19 cellular contexts compared by ENCODE assay signal in the genomic region with DNA sequence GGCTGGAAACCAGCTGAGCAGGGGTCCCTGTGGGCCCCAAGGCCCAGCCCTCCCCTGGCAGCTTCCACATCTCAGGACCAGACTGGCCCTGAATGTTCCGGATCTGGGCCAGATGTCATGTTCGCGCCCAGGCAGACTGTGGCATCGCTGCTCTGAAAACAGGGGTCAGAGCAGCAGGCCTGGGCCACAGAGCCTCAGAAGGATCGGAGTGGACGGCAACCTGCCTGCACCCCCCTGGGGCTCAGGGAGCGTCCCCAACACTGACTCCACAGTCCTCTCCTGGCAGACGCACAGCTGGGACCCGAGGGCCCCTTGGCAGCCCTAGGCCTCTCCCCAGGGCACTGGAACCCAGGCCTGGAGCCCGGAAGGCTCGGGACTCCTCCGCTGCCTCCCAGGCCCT.
"Had no signal": no experiment of that assay in that cellular context is flagged by ENCODE, and none has a peak within 500 bp of the region (broad histone marks: within the 10 kb centered on the region; RNA-seq: fewer than 3 reads in every experiment).

No MANE protein-coding gene starts in this region.

- ATAC-seq: activated CD4-positive, alpha-beta T cell treated with anti-CD3 and anti-CD28 coated beads for 36 hours; body of pancreas; left lobe of liver; naive thymus-derived CD4-positive, alpha-beta T cell; right cardiac atrium; stimulated activated memory B cell treated with anti-CD40 and anti-IgM and Interleukin-4, amounts not matched to agents 10 μg/mL and 1 μg/mL and 100 μg/mL, for 72 hours had no signal

- H3K4me3 ChIP-seq: body of pancreas, cardiac muscle cell, lung, prostate gland, transverse colon, uterus had no signal

- H3K27me3 ChIP-seq: body of pancreas, cardiac muscle cell, transverse colon, uterus had no signal

- H3K9me3 ChIP-seq: body of pancreas, prostate gland, transverse colon, uterus had no signal

- H3K36me3 ChIP-seq: cardiac muscle cell, prostate gland, transverse colon, uterus had no signal

- H3K27ac ChIP-seq: body of pancreas, cardiac muscle cell, epithelial cell of prostate, prostate gland, transverse colon, uterus had no signal

- DNase-seq: activated CD4-positive, alpha-beta T cell treated with anti-CD3 and anti-CD28 coated beads for 36 hours; activated CD4-positive, alpha-beta T cell treated with anti-CD3 and anti-CD28 coated beads, Interleukin-2, amount 50 U/mL, for 4 hours; activated naive CD4-positive, alpha-beta T cell treated with anti-CD3 and anti-CD28 coated beads, Interleukin-2, amount 10 ng/mL, durations not matched to agents 7 days and 5 days; activated T-cell treated with anti-CD3 and anti-CD28 coated beads, Interleukin-2, amount 50 U/mL, for 48 hours; anterior cingulate cortex; body of pancreas; immature natural killer cell; naive thymus-derived CD4-positive, alpha-beta T cell; stimulated activated CD4-positive, alpha-beta T cell treated with anti-CD3 and anti-CD28 coated beads, Interleukin-1b, Interleukin-23, amount 100 ng/mL, for 48 hours; T-helper 9 cell; transverse colon; uterus had no signal

- H3K4me1 ChIP-seq: body of pancreas, prostate gland, transverse colon, uterus had no signal
